ENCODE assay signal across 14 cellular contexts in genomic region chr15:100759116-100759515, GRCh38.
A peak's percentile ranks its signal among the peaks of the same experiment; 100 is the strongest.
DNase-seq lines count a peak whose midpoint lies in the region; ATAC-seq and TF ChIP-seq lines count a peak whose summit lies in the region.
"Had no signal": no experiment of that assay in that cellular context is flagged by ENCODE, and none has a peak within 500 bp of the region (broad histone marks: within the 10 kb centered on the region; RNA-seq: fewer than 3 reads in every experiment).

No MANE protein-coding gene starts in this region.

- no peak overlapping the region for H2AFZ ChIP-seq in hepatocyte

- 24% methylated on average over 6 of the region's 6 CpGs for WGBS in hepatocyte (ENCODE audit: low lambda C conversion rate, missing lambda C conversion rate)

- DNase-seq in activated effector memory CD4-positive, alpha-beta T cell treated with anti-CD3 and anti-CD28 coated beads, Interleukin-2, amount 50 U/mL, for 16 hours, result peak; percentile 10
- DNase-seq in activated effector memory CD4-positive, alpha-beta T cell treated with Interleukin-2 at 50 U/mL for 16 hours, result no peak
- peak; percentile 13 for DNase-seq in amniotic stem cell (lab: John Stamatoyannopoulos, UW)
- DNase-seq in hepatocyte (ENCODE audit: low spot score), result peak; percentile 58
- DNase-seq in uterus, result no peak
- DNase-seq in NCI-H1092 treated with DMSO at 0.1 percent for 48 hours (lab: John Stamatoyannopoulos, UW), result no peak
- DNase-seq in activated T-helper 1 cell treated with anti-CD3 and anti-CD28 coated beads, Interleukin-12 subunit alpha, Interleukin-12 subunit beta, Interleukin-2, Interleukin-4 antibody, amounts not matched to agents 30 ng/mL and 10 ng/mL and 1 ng/mL, durations not matched to agents 14 hours and 24 hours and 36 hours (ENCODE audit: low spot score), result no peak
- no peak for DNase-seq in left colon
- DNase-seq: activated CD4-positive, alpha-beta T cell treated with anti-CD3 and anti-CD28 coated beads, Interleukin-2, amount 10 ng/mL, durations not matched to agents 7 days and 5 days; activated gamma-delta T cell; DMS79 treated with DMSO at 0.1 percent for 48 hours; occipital lobe; stimulated activated CD4-positive, alpha-beta T cell treated with anti-CD3 and anti-CD28 coated beads, Interleukin-15, amount 100 ng/mL, for 24 hours had no signal

- H3K4me3 Mint-ChIP-seq in activated T-helper 1 cell treated with anti-CD3 and anti-CD28 coated beads, Interleukin-12 subunit alpha, Interleukin-12 subunit beta, Interleukin-2, Interleukin-4 antibody, amounts not matched to agents 30 ng/mL and 10 ng/mL and 1 ng/mL, durations not matched to agents 14 hours and 24 hours and 36 hours, result no peak overlapping the region
- H3K4me3 Mint-ChIP-seq: activated CD4-positive, alpha-beta T cell treated with anti-CD3 and anti-CD28 coated beads, Interleukin-2, amount 10 ng/mL, durations not matched to agents 7 days and 5 days had no signal

- H3K9me3 ChIP-seq in hepatocyte (ENCODE audit: low read depth) (no peaks in the 10 kb centered on the region), uterus (no peaks in the 10 kb centered on the region)

- no peaks in the 10 kb centered on the region for H3K36me3 Mint-ChIP-seq in activated T-helper 1 cell treated with anti-CD3 and anti-CD28 coated beads, Interleukin-12 subunit alpha, Interleukin-12 subunit beta, Interleukin-2, Interleukin-4 antibody, amounts not matched to agents 30 ng/mL and 10 ng/mL and 1 ng/mL, durations not matched to agents 14 hours and 24 hours and 36 hours (ENCODE audit: low read depth)

- H3K4me3 ChIP-seq in hepatocyte (no peak overlapping the region), uterus (no peak overlapping the region)

- TF ChIP-seq CTCF in hepatocyte (IDR thresholded peaks at IDR 0.05; ENCODE audit: poor library complexity), result no peak
- no peak for TF ChIP-seq CTCF in uterus (IDR thresholded peaks at IDR 0.05)

- no peaks in the 10 kb centered on the region for H3K9me2 ChIP-seq in hepatocyte (replicated peaks; ENCODE audit: insufficient read depth)

- TF ChIP-seq POLR2A in uterus (IDR thresholded peaks at IDR 0.05), result no peak

- H3K27ac ChIP-seq in hepatocyte, result peak overlapping the region; percentile 70
- H3K27ac ChIP-seq in uterus, result peak overlapping the region; percentile 60 to 75

- H3K4me1 Mint-ChIP-seq in activated T-helper 1 cell treated with anti-CD3 and anti-CD28 coated beads, Interleukin-12 subunit alpha, Interleukin-12 subunit beta, Interleukin-2, Interleukin-4 antibody, amounts not matched to agents 30 ng/mL and 10 ng/mL and 1 ng/mL, durations not matched to agents 14 hours and 24 hours and 36 hours (ENCODE audit: low read depth), result no peaks in the 10 kb centered on the region
- H3K4me1 Mint-ChIP-seq: activated CD4-positive, alpha-beta T cell treated with anti-CD3 and anti-CD28 coated beads, Interleukin-2, amount 10 ng/mL, durations not matched to agents 7 days and 5 days had no signal

- peaks cover 12% of the 10 kb centered on the region for H3K4me1 ChIP-seq in hepatocyte (ENCODE audit: insufficient read depth)
- no peaks in the 10 kb centered on the region for H3K4me1 ChIP-seq in uterus

- intact Hi-C loops in uterus (cut with DNase I; ENCODE audit: low total_unique reads), result no loop called here
- intact Hi-C loops in activated T-helper 1 cell treated with anti-CD3 and anti-CD28 coated beads, Interleukin-12 subunit alpha, Interleukin-12 subunit beta, Interleukin-2, Interleukin-4 antibody, amounts not matched to agents 30 ng/mL and 10 ng/mL and 1 ng/mL, durations not matched to agents 14 hours and 24 hours and 36 hours (cut with micrococcal nuclease), result no loop called here
- intact Hi-C loops in left colon (cut with DNase I, micrococcal nuclease), result no loop called here

- peaks cover 17% of the 10 kb centered on the region for H3K27me3 Mint-ChIP-seq in activated T-helper 1 cell treated with anti-CD3 and anti-CD28 coated beads, Interleukin-12 subunit alpha, Interleukin-12 subunit beta, Interleukin-2, Interleukin-4 antibody, amounts not matched to agents 30 ng/mL and 10 ng/mL and 1 ng/mL, durations not matched to agents 14 hours and 24 hours and 36 hours (ENCODE audit: insufficient read depth)

- no peak for ATAC-seq in left colon
- ATAC-seq: left lobe of liver had no signal

- H3K4me2 ChIP-seq in hepatocyte, result peak overlapping the region; percentile 54

- H3K27me3 ChIP-seq in hepatocyte (no peaks in the 10 kb centered on the region), uterus (no peaks in the 10 kb centered on the region)

- H3K36me3 ChIP-seq in hepatocyte (replicated peaks; ENCODE audit: insufficient read depth, low read depth), result no peaks in the 10 kb centered on the region
- H3K36me3 ChIP-seq in uterus, result no peaks in the 10 kb centered on the region

- H3K9me3 Mint-ChIP-seq in activated T-helper 1 cell treated with anti-CD3 and anti-CD28 coated beads, Interleukin-12 subunit alpha, Interleukin-12 subunit beta, Interleukin-2, Interleukin-4 antibody, amounts not matched to agents 30 ng/mL and 10 ng/mL and 1 ng/mL, durations not matched to agents 14 hours and 24 hours and 36 hours, result no peaks in the 10 kb centered on the region
- H3K9me3 Mint-ChIP-seq: activated CD4-positive, alpha-beta T cell treated with anti-CD3 and anti-CD28 coated beads, Interleukin-2, amount 10 ng/mL, durations not matched to agents 7 days and 5 days had no signal

- no peaks in the 10 kb centered on the region for H4K20me1 ChIP-seq in hepatocyte (ENCODE audit: insufficient read depth, poor library complexity, severe bottlenecking)

- H3K79me2 ChIP-seq in hepatocyte, result no peaks in the 10 kb centered on the region

- H3K27ac Mint-ChIP-seq in activated T-helper 1 cell treated with anti-CD3 and anti-CD28 coated beads, Interleukin-12 subunit alpha, Interleukin-12 subunit beta, Interleukin-2, Interleukin-4 antibody, amounts not matched to agents 30 ng/mL and 10 ng/mL and 1 ng/mL, durations not matched to agents 14 hours and 24 hours and 36 hours, result no peak overlapping the region
- H3K27ac Mint-ChIP-seq: activated CD4-positive, alpha-beta T cell treated with anti-CD3 and anti-CD28 coated beads, Interleukin-2, amount 10 ng/mL, durations not matched to agents 7 days and 5 days had no signal

Comparison
In these comparisons a context has a peak if more than half of its experiments do, and no peak if none do; other contexts are left out.
1. DNase-seq: peak in activated effector memory CD4-positive, alpha-beta T cell treated with anti-CD3 and anti-CD28 coated beads, Interleukin-2, amount 50 U/mL, for 16 hours (single experiment), amniotic stem cell (single experiment) and hepatocyte (single experiment); none in activated effector memory CD4-positive, alpha-beta T cell treated with Interleukin-2 at 50 U/mL for 16 hours (single experiment), uterus (0 of 2), NCI-H1092 treated with DMSO at 0.1 percent for 48 hours (single experiment), activated T-helper 1 cell treated with anti-CD3 and anti-CD28 coated beads, Interleukin-12 subunit alpha, Interleukin-12 subunit beta, Interleukin-2, Interleukin-4 antibody, amounts not matched to agents 30 ng/mL and 10 ng/mL and 1 ng/mL, durations not matched to agents 14 hours and 24 hours and 36 hours (single experiment) and left colon (0 of 2).